ENCODE assay signal across 13 cellular contexts in genomic region chr9:72807765-72808445, GRCh38.
DNase-seq lines count a peak whose midpoint lies in the region; ATAC-seq and TF ChIP-seq lines count a peak whose summit lies in the region.
"Had no signal": no experiment of that assay in that cellular context is flagged by ENCODE, and none has a peak within 500 bp of the region (broad histone marks: within the 10 kb centered on the region; RNA-seq: fewer than 3 reads in every experiment).

No MANE protein-coding gene starts in this region.

- H3K9me3 ChIP-seq in BE2C = no peaks in the 10 kb centered on the region
- no peaks in the 10 kb centered on the region for H3K9me3 ChIP-seq in PC-9 (ENCODE audit: insufficient read depth, low read depth)
- H3K9me3 ChIP-seq: ascending aorta, gastrocnemius medialis had no signal

- H3F3A ChIP-seq in PC-9 (ENCODE audit: insufficient read depth, low read depth) = no peaks in the 10 kb centered on the region

- H3K9me2 ChIP-seq in PC-9 (ENCODE audit: insufficient read depth) = no peaks in the 10 kb centered on the region

- H3K36me3 ChIP-seq in BE2C (no peaks in the 10 kb centered on the region), PC-9 (ENCODE audit: low read depth) (no peaks in the 10 kb centered on the region)
- H3K36me3 ChIP-seq: ascending aorta, gastrocnemius medialis had no signal

- POLR2A ChIA-PET in PC-9 (lab: Charles Lee; ENCODE audit: unreplicated experiment) = no interaction called here

- H3K4me2 ChIP-seq in PC-9 = no peak overlapping the region

- TF ChIP-seq CTCF in BE2C (IDR thresholded peaks at IDR 0.05; ENCODE audit: low read depth, low read length) = peak; percentile 54
- peak; percentile 50 for TF ChIP-seq CTCF in PC-9 (conservative IDR thresholded peaks at IDR 0.05)
- peak; percentile 37 for TF ChIP-seq CTCF in fibroblast of pulmonary artery (IDR thresholded peaks at IDR 0.05; ENCODE audit: low read length, missing control alignments)

- no peaks in the 10 kb centered on the region for H3K4me1 ChIP-seq in BE2C
- no peaks in the 10 kb centered on the region for H3K4me1 ChIP-seq in PC-9 (replicated peaks; ENCODE audit: insufficient read depth)
- H3K4me1 ChIP-seq: ascending aorta, gastrocnemius medialis had no signal

- BruUV-seq in PC-9 (replicated peaks; lab: Mats Ljungman, UMichigan) = no TSS peak

- H3K4me3 ChIP-seq in BE2C (ENCODE audit: low read depth, low read length) = no peak overlapping the region
- H3K4me3 ChIP-seq in PC-9 = no peak overlapping the region
- H3K4me3 ChIP-seq in fibroblast of pulmonary artery (replicated peaks; ENCODE audit: low read depth, low read length) = no peak overlapping the region
- H3K4me3 ChIP-seq: ascending aorta, gastrocnemius medialis had no signal

- H3K27me3 ChIP-seq in BE2C = no peaks in the 10 kb centered on the region
- no peaks in the 10 kb centered on the region for H3K27me3 ChIP-seq in PC-9 (ENCODE audit: insufficient read depth, low read depth)
- H3K27me3 ChIP-seq: ascending aorta, gastrocnemius medialis had no signal

- no peaks in the 10 kb centered on the region for H4K20me1 ChIP-seq in PC-9 (ENCODE audit: insufficient read depth)

- intact Hi-C loops in PC-9 (cut with micrococcal nuclease; ENCODE audit: unreplicated experiment) (no loop called here), Right ventricle myocardium superior (cut with DNase I) (no loop called here)

- in situ Hi-C loops in KBM-7 (cut with MboI; ENCODE audit: low pct_unique_long_range_greater_than_20kb, low sequenced_read_pairs) = no loop called here

- no peak for ATAC-seq in Right ventricle myocardium superior (ENCODE audit: poor library complexity)
- ATAC-seq: activated CD8-positive, alpha-beta T cell treated with anti-CD3 and anti-CD28 coated beads, Interleukin-2, amount 10 ng/mL, durations not matched to agents 7 days and 5 days; gastrocnemius medialis; Right ventricle myocardium inferior had no signal

- no peaks in the 10 kb centered on the region for H3K79me2 ChIP-seq in PC-9 (ENCODE audit: low read depth)

- DNase-seq in BE2C (no peak), H4 (ENCODE audit: low spot score) (peak; percentile 16), PC-9 (no peak), fibroblast of pulmonary artery (ENCODE audit: low read depth) (peak; percentile 8), KBM-7 (no peak), Right ventricle myocardium superior (no peak), NCI-H187 (lab: John Stamatoyannopoulos, UW) (no peak)
- no peak for DNase-seq in activated T-cell treated with anti-CD3 and anti-CD28 coated beads, Interleukin-2, amount 50 U/mL, for 48 hours
- DNase-seq: activated CD8-positive, alpha-beta T cell treated with anti-CD3 and anti-CD28 coated beads, Interleukin-2, amount 10 ng/mL, durations not matched to agents 7 days and 5 days; gastrocnemius medialis; substantia nigra had no signal

- no peak overlapping the region for H2AFZ ChIP-seq in PC-9

- CTCF ChIA-PET in PC-9 (lab: Charles Lee) = no interaction called here

- no peak overlapping the region for H3K27ac ChIP-seq in PC-9
- H3K27ac ChIP-seq: ascending aorta, gastrocnemius medialis had no signal

Comparison
In these comparisons a context has a peak if more than half of its experiments do, and no peak if none do; other contexts are left out.
1. DNase-seq: peak in H4 (single experiment) and fibroblast of pulmonary artery (single experiment); none in BE2C (single experiment), PC-9 (0 of 2), KBM-7 (single experiment), activated T-cell treated with anti-CD3 and anti-CD28 coated beads, Interleukin-2, amount 50 U/mL, for 48 hours (0 of 2), Right ventricle myocardium superior (single experiment) and NCI-H187 (0 of 2).
2. Peak in every context shown above with its lines, with median percentiles within 50 percentile points of each other: CTCF ChIP-seq.